ENCODE assay signal across 12 cellular contexts in the genomic region with DNA sequence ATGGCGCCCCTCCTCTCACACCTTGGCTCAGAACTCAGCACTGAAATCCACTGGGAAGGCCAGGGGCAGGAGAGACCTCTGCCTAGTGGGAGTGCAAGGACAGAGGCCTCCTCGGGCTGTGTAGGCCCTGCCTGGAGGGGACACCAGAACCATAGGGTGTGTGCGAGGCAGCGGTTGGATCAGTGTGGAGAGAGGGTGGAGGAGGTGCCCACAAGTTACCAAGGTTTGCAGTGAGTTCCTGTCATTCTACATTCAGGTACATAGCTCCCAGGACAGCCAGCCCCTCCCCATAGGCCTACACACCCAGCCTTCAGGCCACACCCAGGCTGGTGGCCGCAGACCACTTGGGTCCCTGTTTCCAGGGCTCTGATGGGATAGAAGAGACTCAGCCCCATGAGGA. TPM values are rescaled to one million over a fixed set of nuclear protein-coding genes. Genes with fewer than 3 reads are reported as not detected.
DNase-seq lines count a peak whose midpoint lies in the region; ATAC-seq, FAIRE-seq and TF ChIP-seq lines count a peak whose summit lies in the region.
"Had no signal": no experiment of that assay in that cellular context is flagged by ENCODE, and none has a peak within 500 bp of the region (broad histone marks: within the 10 kb centered on the region; RNA-seq: fewer than 3 reads in every experiment).

No MANE protein-coding gene starts in this region.

- H3K27me3 ChIP-seq in RWPE2 (ENCODE audit: insufficient read depth, poor library complexity, severe bottlenecking): no peaks in the 10 kb centered on the region
- H3K27me3 ChIP-seq in muscle layer of colon (ENCODE audit: control insufficient read depth in 1 of 2, insufficient read depth in 2 of 2, low read length in 2 of 2): no peaks in the 10 kb centered on the region
- H3K27me3 ChIP-seq in thyroid gland: no peaks in the 10 kb centered on the region

- intact Hi-C loops in thyroid gland (cut with DNase I): no loop called here

- H3K4me3 ChIP-seq in RWPE2 (ENCODE audit: severe bottlenecking): no peak overlapping the region
- peak overlapping the region in 1 of 2 donors; percentile 22 for H3K4me3 ChIP-seq in muscle layer of colon (ENCODE audit: low read depth in 1 of 2, low read length in 2 of 2)
- H3K4me3 ChIP-seq in thyroid gland (replicated peaks in 1 of 3): no peak overlapping the region

- H3K27ac Mint-ChIP-seq in effector memory CD8-positive, alpha-beta T cell: peak overlapping the region; percentile 73 to 75

- no peaks in the 10 kb centered on the region for H3K9me3 Mint-ChIP-seq in effector memory CD8-positive, alpha-beta T cell
- H3K9me3 Mint-ChIP-seq: central memory CD8-positive, alpha-beta T cell had no signal

- no peak for DNase-seq in RWPE2 (ENCODE audit: low spot score)
- DNase-seq in effector memory CD8-positive, alpha-beta T cell: no peak
- DNase-seq in thyroid gland: peak in 1 of 2 donors; percentile 2
- no peak for DNase-seq in frontal cortex (ENCODE audit: low spot score in 2 of 2)
- no peak for DNase-seq in NCI-H524 (lab: John Stamatoyannopoulos, UW)
- DNase-seq in NCI-H1048 (lab: John Stamatoyannopoulos, UW): no peak
- DNase-seq: activated CD8-positive, alpha-beta memory T cell treated with anti-CD3 and anti-CD28 coated beads, Interleukin-2, amount 50 U/mL, for 48 hours; DMS79; glutamatergic neuron had no signal

- H3K4me1 Mint-ChIP-seq in effector memory CD8-positive, alpha-beta T cell (ENCODE audit: low read depth in 2 of 2): peaks cover 14 to 26% of the 10 kb centered on the region in 2 donors

- peaks cover 28% of the 10 kb centered on the region for H3K36me3 Mint-ChIP-seq in effector memory CD8-positive, alpha-beta T cell (ENCODE audit: insufficient read depth)

- TF ChIP-seq POLR2A in thyroid gland (IDR thresholded peaks at IDR 0.05): no peak

- no peak for FAIRE-seq in frontal cortex (lab: Jason Lieb, UNC)

- no peaks in the 10 kb centered on the region for H3K27me3 Mint-ChIP-seq in effector memory CD8-positive, alpha-beta T cell
- H3K27me3 Mint-ChIP-seq: central memory CD8-positive, alpha-beta T cell had no signal

- ATAC-seq in RWPE2 (ENCODE audit: low read depth) (no peak; the same call in 2 of the 3 replicates), HG03025 (IDR thresholded peaks at IDR 0.05; ENCODE audit: low FRiP score, unreplicated experiment) (no peak)
- ATAC-seq in effector memory CD8-positive, alpha-beta T cell (replicated peaks): no peak

- H3K36me3 ChIP-seq in RWPE2 (ENCODE audit: low read depth) (no peaks in the 10 kb centered on the region), muscle layer of colon (ENCODE audit: insufficient read depth, low read length) (no peaks in the 10 kb centered on the region), thyroid gland (no peaks in the 10 kb centered on the region)

- H3K4me1 ChIP-seq in RWPE2 (ENCODE audit: insufficient read depth, poor library complexity, severe bottlenecking) (peaks cover 14% of the 10 kb centered on the region), muscle layer of colon (ENCODE audit: insufficient read depth, low read length) (peaks cover 41% of the 10 kb centered on the region), thyroid gland (peaks cover 15 to 29% of the 10 kb centered on the region in 2 donors)

- peak overlapping the region; percentile 57 for H3K27ac ChIP-seq in RWPE2 (ENCODE audit: poor library complexity, severe bottlenecking)
- peak overlapping the region; percentile 93 for H3K27ac ChIP-seq in muscle layer of colon (ENCODE audit: low read depth, low read length)
- H3K27ac ChIP-seq in thyroid gland: peak overlapping the region; percentile 40 to 83 (median 77)

- H3K4me3 Mint-ChIP-seq in effector memory CD8-positive, alpha-beta T cell: no peak overlapping the region
- H3K4me3 Mint-ChIP-seq: central memory CD8-positive, alpha-beta T cell had no signal

- no peaks in the 10 kb centered on the region for H3K9me3 ChIP-seq in RWPE2 (ENCODE audit: severe bottlenecking)
- H3K9me3 ChIP-seq in muscle layer of colon (ENCODE audit: low read length): no peaks in the 10 kb centered on the region
- H3K9me3 ChIP-seq in thyroid gland: no peaks in the 10 kb centered on the region

- TF ChIP-seq CTCF in RWPE2 (IDR thresholded peaks at IDR 0.05; ENCODE audit: poor library complexity, severe bottlenecking) (no peak), thyroid gland (IDR thresholded peaks at IDR 0.05) (no peak)

- WGBS in thyroid gland, 2 donors: 68 to 79% methylated on average over 5 of the region's 5 CpGs

- peak overlapping the region; percentile 30 for H3K9ac ChIP-seq in muscle layer of colon (ENCODE audit: low read length)

RNA-seq across cellular contexts. Expression of a gene that starts 19.2 kb away (rescaled TPM):
- total RNA-seq in thyroid gland: 10 to 100 TPM in 2 of 4 donors, 1 to 10 TPM in 2; 2.4 to 14.1 (median 6.6) TPM
- 6.1 TPM for total RNA-seq in frontal cortex

RNA-seq across cellular contexts. Expression of a gene that starts 57.3 kb away (rescaled TPM):
- total RNA-seq in thyroid gland (100 to 1,000 TPM; 102 to 226 (median 177) TPM), frontal cortex (224 TPM)
